ENCODE assay signal across 13 cellular contexts in the genomic region with DNA sequence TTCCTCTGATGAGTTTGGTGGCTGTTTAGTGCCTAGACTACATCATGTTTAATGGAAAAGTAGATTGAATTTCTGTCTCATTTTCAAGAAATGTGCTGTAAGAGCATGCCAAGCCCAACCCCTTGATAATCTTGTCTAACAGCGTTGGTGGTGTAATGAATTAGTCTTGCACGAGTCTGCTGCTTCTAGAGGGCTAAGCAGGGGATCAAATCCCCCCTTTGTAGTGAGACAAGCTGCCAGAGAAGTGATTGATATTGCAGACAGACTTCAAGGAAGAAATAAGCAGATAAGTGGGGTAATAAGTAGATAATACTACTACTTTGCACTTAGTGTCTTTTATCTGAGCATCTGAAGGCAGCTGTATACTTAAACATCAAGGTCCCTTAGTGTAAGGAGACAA.
DNase-seq lines count a peak whose midpoint lies in the region; ATAC-seq, FAIRE-seq and TF ChIP-seq lines count a peak whose summit lies in the region.
"Had no signal": no experiment of that assay in that cellular context is flagged by ENCODE, and none has a peak within 500 bp of the region (broad histone marks: within the 10 kb centered on the region; RNA-seq: fewer than 3 reads in every experiment).

No MANE protein-coding gene starts in this region.

- intact Hi-C loops in Panc1 (cut with micrococcal nuclease; ENCODE audit: unreplicated experiment), result no loop called here

- no peaks in the 10 kb centered on the region for H3K27me3 ChIP-seq in Panc1 (ENCODE audit: control insufficient read depth, insufficient read depth, low read length)
- H3K27me3 ChIP-seq: upper lobe of right lung had no signal

- BruUV-seq in Panc1 (replicated peaks; lab: Mats Ljungman, UMichigan), result no TSS peak

- ATAC-seq in Panc1 (no peak), SK-N-SH treated with all-trans-retinoic acid at 6 μM for 48 hours (no peak), GM21515 (IDR thresholded peaks at IDR 0.05; ENCODE audit: unreplicated experiment) (no peak)
- ATAC-seq: upper lobe of right lung had no signal

- H3K36me3 ChIP-seq in Panc1 (ENCODE audit: control insufficient read depth, insufficient read depth, low read length), result no peaks in the 10 kb centered on the region
- H3K36me3 ChIP-seq: upper lobe of right lung had no signal

- no peaks in the 10 kb centered on the region for H3K9me3 ChIP-seq in Panc1 (ENCODE audit: control insufficient read depth, insufficient read depth, low read depth, low read length)
- H3K9me3 ChIP-seq: upper lobe of right lung had no signal

- POLR2A ChIA-PET in Panc1 (lab: Charles Lee), result no interaction called here

- DNase-seq in D721Med (ENCODE audit: insufficient read length, low spot score) (no peak), Panc1 (ENCODE audit: low read depth, low spot score) (no peak), fibroblast of peridontal ligament (ENCODE audit: extremely low read depth) (peak; percentile 33), stromal cell of bone marrow (ENCODE audit: low read depth) (peak; percentile 31), retina (no peak)
- DNase-seq: anterior cingulate cortex; CD4-positive, CD25-positive, alpha-beta regulatory T cell; NCI-H446 treated with DMSO at 0.1 percent for 48 hours; stimulated activated CD4-positive, alpha-beta T cell treated with anti-CD3 and anti-CD28 coated beads, Interleukin-4, amount 100 ng/mL, for 24 hours; upper lobe of right lung had no signal

- 0 out of 2 replicates have a peak overlapping the region, but pooled peaks have one; percentile 25 for H3K27ac ChIP-seq in Panc1 (ENCODE audit: low read length)
- H3K27ac ChIP-seq: upper lobe of right lung had no signal

- CTCF ChIA-PET in Panc1 (lab: Charles Lee), result interaction anchor here (1.0 kb wide), 1 partner anchor 62 kb away, joined by 3 read pairs; no protein-coding TSS in a partner anchor

- H3K4me1 ChIP-seq in Panc1 (ENCODE audit: control insufficient read depth, insufficient read depth, low read length), result peaks cover 5% of the 10 kb centered on the region; the same call in 1 of the 2 replicates
- H3K4me1 ChIP-seq: upper lobe of right lung had no signal

- in situ Hi-C loops in Panc1 (cut with HindIII; ENCODE audit: low pct_unique_long_range_greater_than_20kb, low sequenced_read_pairs), result no loop called here

- H3K4me3 ChIP-seq in Panc1 (ENCODE audit: low read depth in 2 of 2, low read length in 2 of 2), result peak overlapping the region in 1 of 2 experiments; percentile 16; a peak in 1 of 4 replicates
- H3K4me3 ChIP-seq: lung, upper lobe of right lung had no signal

- TF ChIP-seq CTCF in D721Med (IDR thresholded peaks at IDR 0.05; ENCODE audit: insufficient read depth, missing control alignments) (no peak), Panc1 (IDR thresholded peaks at IDR 0.05) (no peak)

- peak; percentile 83 for FAIRE-seq in D721Med (lab: Jason Lieb, UNC)

TF ChIP-seq in SK-N-SH treated with all-trans-retinoic acid at 6 μM for 48 hours, 23 proteins besides CTCF, POLR2A, EP300 and RAD21:
- TF ChIP-seq GLIS3 (CRISPR knock-in tag; IDR thresholded peaks at IDR 0.05) (no peak), ZFP30 (CRISPR knock-in tag; IDR thresholded peaks at IDR 0.05) (no peak), BACH2 (CRISPR knock-in tag; IDR thresholded peaks at IDR 0.05; ENCODE audit: borderline replicate concordance) (no peak), SNAI2 (CRISPR knock-in tag; IDR thresholded peaks at IDR 0.05) (no peak), ZNF70 (CRISPR knock-in tag; IDR thresholded peaks at IDR 0.05) (no peak), PPARA (CRISPR knock-in tag; IDR thresholded peaks at IDR 0.05; ENCODE audit: borderline replicate concordance) (no peak), OSR1 (CRISPR knock-in tag; IDR thresholded peaks at IDR 0.05) (no peak)
- TF ChIP-seq, protein P1, sequence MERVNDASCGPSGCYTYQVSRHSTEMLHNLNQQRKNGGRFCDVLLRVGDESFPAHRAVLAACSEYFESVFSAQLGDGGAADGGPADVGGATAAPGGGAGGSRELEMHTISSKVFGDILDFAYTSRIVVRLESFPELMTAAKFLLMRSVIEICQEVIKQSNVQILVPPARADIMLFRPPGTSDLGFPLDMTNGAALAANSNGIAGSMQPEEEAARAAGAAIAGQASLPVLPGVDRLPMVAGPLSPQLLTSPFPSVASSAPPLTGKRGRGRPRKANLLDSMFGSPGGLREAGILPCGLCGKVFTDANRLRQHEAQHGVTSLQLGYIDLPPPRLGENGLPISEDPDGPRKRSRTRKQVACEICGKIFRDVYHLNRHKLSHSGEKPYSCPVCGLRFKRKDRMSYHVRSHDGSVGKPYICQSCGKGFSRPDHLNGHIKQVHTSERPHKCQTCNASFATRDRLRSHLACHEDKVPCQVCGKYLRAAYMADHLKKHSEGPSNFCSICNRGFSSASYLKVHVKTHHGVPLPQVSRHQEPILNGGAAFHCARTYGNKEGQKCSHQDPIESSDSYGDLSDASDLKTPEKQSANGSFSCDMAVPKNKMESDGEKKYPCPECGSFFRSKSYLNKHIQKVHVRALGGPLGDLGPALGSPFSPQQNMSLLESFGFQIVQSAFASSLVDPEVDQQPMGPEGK (CRISPR knock-in tag; IDR thresholded peaks at IDR 0.05; ENCODE audit: borderline replicate concordance), result no peak
- TF ChIP-seq, protein P2, sequence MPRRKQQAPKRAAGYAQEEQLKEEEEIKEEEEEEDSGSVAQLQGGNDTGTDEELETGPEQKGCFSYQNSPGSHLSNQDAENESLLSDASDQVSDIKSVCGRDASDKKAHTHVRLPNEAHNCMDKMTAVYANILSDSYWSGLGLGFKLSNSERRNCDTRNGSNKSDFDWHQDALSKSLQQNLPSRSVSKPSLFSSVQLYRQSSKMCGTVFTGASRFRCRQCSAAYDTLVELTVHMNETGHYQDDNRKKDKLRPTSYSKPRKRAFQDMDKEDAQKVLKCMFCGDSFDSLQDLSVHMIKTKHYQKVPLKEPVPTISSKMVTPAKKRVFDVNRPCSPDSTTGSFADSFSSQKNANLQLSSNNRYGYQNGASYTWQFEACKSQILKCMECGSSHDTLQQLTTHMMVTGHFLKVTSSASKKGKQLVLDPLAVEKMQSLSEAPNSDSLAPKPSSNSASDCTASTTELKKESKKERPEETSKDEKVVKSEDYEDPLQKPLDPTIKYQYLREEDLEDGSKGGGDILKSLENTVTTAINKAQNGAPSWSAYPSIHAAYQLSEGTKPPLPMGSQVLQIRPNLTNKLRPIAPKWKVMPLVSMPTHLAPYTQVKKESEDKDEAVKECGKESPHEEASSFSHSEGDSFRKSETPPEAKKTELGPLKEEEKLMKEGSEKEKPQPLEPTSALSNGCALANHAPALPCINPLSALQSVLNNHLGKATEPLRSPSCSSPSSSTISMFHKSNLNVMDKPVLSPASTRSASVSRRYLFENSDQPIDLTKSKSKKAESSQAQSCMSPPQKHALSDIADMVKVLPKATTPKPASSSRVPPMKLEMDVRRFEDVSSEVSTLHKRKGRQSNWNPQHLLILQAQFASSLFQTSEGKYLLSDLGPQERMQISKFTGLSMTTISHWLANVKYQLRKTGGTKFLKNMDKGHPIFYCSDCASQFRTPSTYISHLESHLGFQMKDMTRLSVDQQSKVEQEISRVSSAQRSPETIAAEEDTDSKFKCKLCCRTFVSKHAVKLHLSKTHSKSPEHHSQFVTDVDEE (CRISPR knock-in tag; IDR thresholded peaks at IDR 0.05), result no peak
- TF ChIP-seq, protein P3, sequence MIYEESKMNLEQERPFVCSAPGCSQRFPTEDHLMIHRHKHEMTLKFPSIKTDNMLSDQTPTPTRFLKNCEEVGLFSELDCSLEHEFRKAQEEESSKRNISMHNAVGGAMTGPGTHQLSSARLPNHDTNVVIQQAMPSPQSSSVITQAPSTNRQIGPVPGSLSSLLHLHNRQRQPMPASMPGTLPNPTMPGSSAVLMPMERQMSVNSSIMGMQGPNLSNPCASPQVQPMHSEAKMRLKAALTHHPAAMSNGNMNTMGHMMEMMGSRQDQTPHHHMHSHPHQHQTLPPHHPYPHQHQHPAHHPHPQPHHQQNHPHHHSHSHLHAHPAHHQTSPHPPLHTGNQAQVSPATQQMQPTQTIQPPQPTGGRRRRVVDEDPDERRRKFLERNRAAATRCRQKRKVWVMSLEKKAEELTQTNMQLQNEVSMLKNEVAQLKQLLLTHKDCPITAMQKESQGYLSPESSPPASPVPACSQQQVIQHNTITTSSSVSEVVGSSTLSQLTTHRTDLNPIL (CRISPR knock-in tag; IDR thresholded peaks at IDR 0.05; ENCODE audit: low read depth), result no peak
- TF ChIP-seq, protein P4, sequence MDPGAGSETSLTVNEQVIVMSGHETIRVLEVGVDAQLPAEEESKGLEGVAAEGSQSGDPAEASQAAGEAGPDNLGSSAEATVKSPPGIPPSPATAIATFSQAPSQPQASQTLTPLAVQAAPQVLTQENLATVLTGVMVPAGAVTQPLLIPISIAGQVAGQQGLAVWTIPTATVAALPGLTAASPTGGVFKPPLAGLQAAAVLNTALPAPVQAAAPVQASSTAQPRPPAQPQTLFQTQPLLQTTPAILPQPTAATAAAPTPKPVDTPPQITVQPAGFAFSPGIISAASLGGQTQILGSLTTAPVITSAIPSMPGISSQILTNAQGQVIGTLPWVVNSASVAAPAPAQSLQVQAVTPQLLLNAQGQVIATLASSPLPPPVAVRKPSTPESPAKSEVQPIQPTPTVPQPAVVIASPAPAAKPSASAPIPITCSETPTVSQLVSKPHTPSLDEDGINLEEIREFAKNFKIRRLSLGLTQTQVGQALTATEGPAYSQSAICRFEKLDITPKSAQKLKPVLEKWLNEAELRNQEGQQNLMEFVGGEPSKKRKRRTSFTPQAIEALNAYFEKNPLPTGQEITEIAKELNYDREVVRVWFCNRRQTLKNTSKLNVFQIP (CRISPR knock-in tag; IDR thresholded peaks at IDR 0.05; ENCODE audit: borderline replicate concordance, low read depth), result no peak

Comparison
In these comparisons a context has a peak if more than half of its experiments do, and no peak if none do; other contexts are left out.
1. DNase-seq: peak in fibroblast of peridontal ligament (single experiment) and stromal cell of bone marrow (single experiment); none in D721Med (single experiment), Panc1 (single experiment) and retina (single experiment).